Comparison of ENCODE assay signal across 20 cellular contexts in genomic region chr1:182752077-182752826, GRCh38. TPM values are rescaled to one million over a fixed set of nuclear protein-coding genes. Genes with fewer than 3 reads are reported as not detected.
DNase-seq lines count a peak whose midpoint lies in the region; ATAC-seq and TF ChIP-seq lines count a peak whose summit lies in the region.
"Had no signal": no experiment of that assay in that cellular context is flagged by ENCODE, and none has a peak within 500 bp of the region (broad histone marks: within the 10 kb centered on the region; RNA-seq: fewer than 3 reads in every experiment).

No MANE protein-coding gene starts in this region.

- ATAC-seq in HG02840 (IDR thresholded peaks at IDR 0.05; ENCODE audit: low FRiP score, unreplicated experiment), result no peak
- ATAC-seq: GM12878 had no signal

- TF ChIP-seq CTCF in AG04450 (IDR thresholded peaks at IDR 0.05; ENCODE audit: low read depth, low read length) (no peak), fibroblast of the aortic adventitia (IDR thresholded peaks at IDR 0.05; ENCODE audit: insufficient read depth, low read length) (no peak)

- H3K9me3 ChIP-seq in AG04450 (ENCODE audit: control insufficient read depth, insufficient read depth, low read length) (no peaks in the 10 kb centered on the region), Karpas-422 (ENCODE audit: low read length) (no peaks in the 10 kb centered on the region)
- H3K9me3 ChIP-seq: ascending aorta, ovary had no signal

- CTCF ChIA-PET in AG04450 (lab: Charles Lee), result interaction anchor here (1.4 kb wide), 1 partner anchor 32 kb away, joined by 3 read pairs; no protein-coding TSS in a partner anchor

- no peaks in the 10 kb centered on the region for H3K27me3 ChIP-seq in AG04450 (ENCODE audit: control insufficient read depth, insufficient read depth, low read length)
- H3K27me3 ChIP-seq in Karpas-422 (ENCODE audit: low read length), result no peaks in the 10 kb centered on the region
- H3K27me3 ChIP-seq: ascending aorta, ovary had no signal

- no peaks in the 10 kb centered on the region for H3K79me2 ChIP-seq in Karpas-422 (ENCODE audit: low read length)
- H3K79me2 ChIP-seq: hepatocyte had no signal

- H3K36me3 ChIP-seq in Karpas-422 (ENCODE audit: insufficient read depth, low read length), result no peaks in the 10 kb centered on the region
- H3K36me3 ChIP-seq: ascending aorta, ovary had no signal

- H3K9ac ChIP-seq in Karpas-422 (ENCODE audit: low read length), result no peak overlapping the region

- no peaks in the 10 kb centered on the region for H3K4me1 ChIP-seq in Karpas-422 (ENCODE audit: low read length)
- H3K4me1 ChIP-seq: ascending aorta had no signal

- DNase-seq in AG04450 (ENCODE audit: low read depth, low spot score), result peak; percentile 8
- DNase-seq in HCEC 1CT, result peak; percentile 15
- peak; percentile 58 for DNase-seq in fibroblast of the aortic adventitia (ENCODE audit: low read depth)
- peak; percentile 89 for DNase-seq in myocyte (ENCODE audit: low read depth)
- no peak for DNase-seq in Karpas-422
- DNase-seq in NCI-H187 treated with DMSO at 0.1 percent for 48 hours (lab: John Stamatoyannopoulos, UW), result no peak
- no peak for DNase-seq in NOMO-1 (lab: John Stamatoyannopoulos, UW; ENCODE audit: unreplicated experiment in 2 of 2)
- DNase-seq: activated CD4-positive, alpha-beta T cell treated with anti-CD3 and anti-CD28 coated beads, Interleukin-2, amount 50 U/mL, for 48 hours; DMS79; effector memory CD4-positive, alpha-beta T cell; KBM-7; NCI-H1694 treated with DMSO at 0.1 percent for 48 hours; NCI-H748 treated with DMSO at 0.1 percent for 48 hours; ovary; stimulated activated CD4-positive, alpha-beta T cell treated with anti-CD3 and anti-CD28 coated beads, Interleukin-1b, Interleukin-23, amount 100 ng/mL, for 48 hours had no signal

- H3K4me3 ChIP-seq in AG04450 (ENCODE audit: low read depth, low read length), result no peak overlapping the region
- no peak overlapping the region for H3K4me3 ChIP-seq in fibroblast of the aortic adventitia (ENCODE audit: low read depth, low read length)
- H3K4me3 ChIP-seq in Karpas-422 (ENCODE audit: low read length), result no peak overlapping the region
- H3K4me3 ChIP-seq: ascending aorta, GM12878, hepatocyte, lung, ovary had no signal

- no peak overlapping the region for H3K4me2 ChIP-seq in Karpas-422 (ENCODE audit: low read depth, low read length, poor library complexity, severe bottlenecking)
- H3K4me2 ChIP-seq: hepatocyte had no signal

- POLR2A ChIA-PET in AG04450 (lab: Yijun Ruan, JAX), result no interaction called here

- H4K20me1 ChIP-seq in Karpas-422 (ENCODE audit: insufficient read depth, low read depth, low read length), result no peaks in the 10 kb centered on the region

- no peak overlapping the region for H3K27ac ChIP-seq in AG04450 (ENCODE audit: low read depth, low read length)
- H3K27ac ChIP-seq in Karpas-422 (ENCODE audit: low read length), result no peak overlapping the region
- H3K27ac ChIP-seq: ascending aorta, hepatocyte, ovary had no signal

- no peak overlapping the region for H2AFZ ChIP-seq in Karpas-422 (ENCODE audit: low read length)
- H2AFZ ChIP-seq: hepatocyte had no signal

- no peaks in the 10 kb centered on the region for H3K9me2 ChIP-seq in Karpas-422 (replicated peaks; ENCODE audit: insufficient read depth, low read length)

RNA-seq across cellular contexts. Expression of gene NPL, which starts 37.3 kb away (rescaled TPM):
- polyA plus RNA-seq in AG04450 (2011; rRNA removed), result 0.48 and 0.55 TPM in 2 replicates
- 0.30 and 0.64 TPM in 2 replicates for polyA minus RNA-seq in AG04450 (2011; rRNA and poly(A)+ RNA removed)
- total RNA-seq in fibroblast of the aortic adventitia (ENCODE audit: low replicate concordance) (2.3 and 3.8 TPM in 2 replicates), myocyte (2.2 and 3.6 TPM in 2 replicates)
- 1.3 TPM for polyA plus RNA-seq in myocyte (2012)
- 3.2 TPM in 2 replicates for total RNA-seq in Karpas-422 (2014; rRNA removed; shearing (Covaris generic); ENCODE audit: low replicate concordance)

Comparison
In these comparisons a context has a peak if more than half of its experiments do, and no peak if none do; other contexts are left out.
1. DNase-seq: peak in AG04450 (single experiment), HCEC 1CT (single experiment), fibroblast of the aortic adventitia (single experiment) and myocyte (single experiment); none in Karpas-422 (single experiment), NCI-H187 treated with DMSO at 0.1 percent for 48 hours (single experiment) and NOMO-1 (0 of 2).